ENCODE assay signal across 16 cellular contexts in genomic region chr3:173876476-173876875, GRCh38.
DNase-seq lines count a peak whose midpoint lies in the region; ATAC-seq and TF ChIP-seq lines count a peak whose summit lies in the region.
"Had no signal": no experiment of that assay in that cellular context is flagged by ENCODE, and none has a peak within 500 bp of the region (broad histone marks: within the 10 kb centered on the region; RNA-seq: fewer than 3 reads in every experiment).

No MANE protein-coding gene starts in this region.

- ATAC-seq in upper lobe of left lung (ENCODE audit: low FRiP score in 2 of 2) (no peak), natural killer cell (no peak)
- no peak for ATAC-seq in activated CD8-positive, alpha-beta T cell treated with anti-CD3 and anti-CD28 coated beads, Interleukin-2, amount 10 ng/mL, durations not matched to agents 7 days and 5 days
- ATAC-seq: T-cell had no signal

- CTCF ChIA-PET in activated CD8-positive, alpha-beta T cell treated with anti-CD3 and anti-CD28 coated beads, Interleukin-2, amount 10 ng/mL, durations not matched to agents 7 days and 5 days (lab: Charles Lee): no interaction called here

- H3K36me3 ChIP-seq in smooth muscle cell (ENCODE audit: low read depth) (no peaks in the 10 kb centered on the region), upper lobe of left lung (no peaks in the 10 kb centered on the region)
- H3K36me3 ChIP-seq: Peyer's patch had no signal

- H3K27ac ChIP-seq in smooth muscle cell (ENCODE audit: low read depth): no peak overlapping the region
- no peak overlapping the region for H3K27ac ChIP-seq in upper lobe of left lung
- H3K27ac ChIP-seq: coronary artery, Peyer's patch had no signal

- POLR2A ChIA-PET in activated CD8-positive, alpha-beta T cell treated with anti-CD3 and anti-CD28 coated beads, Interleukin-2, amount 10 ng/mL, durations not matched to agents 7 days and 5 days (lab: Charles Lee): no interaction called here

- DNase-seq in DMS 273 (lab: John Stamatoyannopoulos, UW; ENCODE audit: unreplicated experiment): peak; percentile 6
- DNase-seq in DMS 273 treated with DMSO at 0.1 percent for 48 hours (lab: John Stamatoyannopoulos, UW): no peak
- DNase-seq in OCI-M1 (lab: John Stamatoyannopoulos, UW): peak; percentile 2
- DNase-seq in fibroblast of mammary gland (ENCODE audit: low read depth): peak; percentile 12
- DNase-seq in smooth muscle cell (lab: John Stamatoyannopoulos, UW; ENCODE audit: unreplicated experiment): no peak
- no peak for DNase-seq in upper lobe of left lung
- no peak for DNase-seq in natural killer cell
- DNase-seq in activated CD8-positive, alpha-beta T cell treated with anti-CD3 and anti-CD28 coated beads, Interleukin-2, amount 10 ng/mL, durations not matched to agents 7 days and 5 days: no peak
- DNase-seq: 8988T; activated naive CD8-positive, alpha-beta T cell treated with anti-CD3 and anti-CD28 coated beads, Interleukin-2, amount 10 ng/mL, durations not matched to agents 7 days and 5 days; NCI-H1048; NCI-H345; Peyer's patch; posterior cingulate gyrus; T-cell had no signal

- H3K9me3 Mint-ChIP-seq in natural killer cell: peaks cover 3 to 6% of the 10 kb centered on the region in 2 donors
- H3K9me3 Mint-ChIP-seq in activated CD8-positive, alpha-beta T cell treated with anti-CD3 and anti-CD28 coated beads, Interleukin-2, amount 10 ng/mL, durations not matched to agents 7 days and 5 days (ENCODE audit: insufficient read depth): no peaks in the 10 kb centered on the region
- H3K9me3 Mint-ChIP-seq: activated naive CD8-positive, alpha-beta T cell treated with anti-CD3 and anti-CD28 coated beads, Interleukin-2, amount 10 ng/mL, durations not matched to agents 7 days and 5 days had no signal

- H3F3A ChIP-seq in smooth muscle cell (ENCODE audit: low read depth): no peaks in the 10 kb centered on the region

- no peak overlapping the region for H3K27ac Mint-ChIP-seq in natural killer cell
- H3K27ac Mint-ChIP-seq in activated CD8-positive, alpha-beta T cell treated with anti-CD3 and anti-CD28 coated beads, Interleukin-2, amount 10 ng/mL, durations not matched to agents 7 days and 5 days: no peak overlapping the region
- H3K27ac Mint-ChIP-seq: activated naive CD8-positive, alpha-beta T cell treated with anti-CD3 and anti-CD28 coated beads, Interleukin-2, amount 10 ng/mL, durations not matched to agents 7 days and 5 days; T-cell had no signal

- TF ChIP-seq POLR2A in upper lobe of left lung (IDR thresholded peaks at IDR 0.05): no peak

- H2AFZ ChIP-seq in smooth muscle cell (ENCODE audit: low read depth): no peak overlapping the region

- no peak overlapping the region for H3K4me2 ChIP-seq in smooth muscle cell

- no peaks in the 10 kb centered on the region for H3K27me3 Mint-ChIP-seq in natural killer cell (ENCODE audit: low read depth in 2 of 2)
- H3K27me3 Mint-ChIP-seq in activated CD8-positive, alpha-beta T cell treated with anti-CD3 and anti-CD28 coated beads, Interleukin-2, amount 10 ng/mL, durations not matched to agents 7 days and 5 days (ENCODE audit: low read depth): no peaks in the 10 kb centered on the region
- H3K27me3 Mint-ChIP-seq: activated naive CD8-positive, alpha-beta T cell treated with anti-CD3 and anti-CD28 coated beads, Interleukin-2, amount 10 ng/mL, durations not matched to agents 7 days and 5 days; T-cell had no signal

- H3K4me3 Mint-ChIP-seq in natural killer cell: no peak overlapping the region
- H3K4me3 Mint-ChIP-seq in activated CD8-positive, alpha-beta T cell treated with anti-CD3 and anti-CD28 coated beads, Interleukin-2, amount 10 ng/mL, durations not matched to agents 7 days and 5 days: no peak overlapping the region
- H3K4me3 Mint-ChIP-seq: activated naive CD8-positive, alpha-beta T cell treated with anti-CD3 and anti-CD28 coated beads, Interleukin-2, amount 10 ng/mL, durations not matched to agents 7 days and 5 days; T-cell had no signal

- H3K9me3 ChIP-seq in smooth muscle cell (replicated peaks; ENCODE audit: low read depth): no peaks in the 10 kb centered on the region
- no peaks in the 10 kb centered on the region for H3K9me3 ChIP-seq in upper lobe of left lung
- H3K9me3 ChIP-seq: Peyer's patch had no signal

- no peak overlapping the region for H3K9ac ChIP-seq in smooth muscle cell (ENCODE audit: low read depth)

- no peaks in the 10 kb centered on the region for H3K4me1 Mint-ChIP-seq in natural killer cell
- no peaks in the 10 kb centered on the region for H3K4me1 Mint-ChIP-seq in activated CD8-positive, alpha-beta T cell treated with anti-CD3 and anti-CD28 coated beads, Interleukin-2, amount 10 ng/mL, durations not matched to agents 7 days and 5 days (ENCODE audit: low read depth)
- H3K4me1 Mint-ChIP-seq: activated naive CD8-positive, alpha-beta T cell treated with anti-CD3 and anti-CD28 coated beads, Interleukin-2, amount 10 ng/mL, durations not matched to agents 7 days and 5 days; T-cell had no signal

- TF ChIP-seq EP300 in upper lobe of left lung (IDR thresholded peaks at IDR 0.05): no peak

- intact Hi-C loops in natural killer cell (cut with micrococcal nuclease): no loop called here

- H3K27me3 ChIP-seq in smooth muscle cell (ENCODE audit: low read depth) (no peaks in the 10 kb centered on the region), upper lobe of left lung (no peaks in the 10 kb centered on the region)
- H3K27me3 ChIP-seq: Peyer's patch had no signal

- no peaks in the 10 kb centered on the region for H3K36me3 Mint-ChIP-seq in natural killer cell
- no peaks in the 10 kb centered on the region for H3K36me3 Mint-ChIP-seq in activated CD8-positive, alpha-beta T cell treated with anti-CD3 and anti-CD28 coated beads, Interleukin-2, amount 10 ng/mL, durations not matched to agents 7 days and 5 days (ENCODE audit: low read depth)
- H3K36me3 Mint-ChIP-seq: activated naive CD8-positive, alpha-beta T cell treated with anti-CD3 and anti-CD28 coated beads, Interleukin-2, amount 10 ng/mL, durations not matched to agents 7 days and 5 days; T-cell had no signal

- H3K79me2 ChIP-seq in smooth muscle cell (ENCODE audit: low read depth): no peaks in the 10 kb centered on the region

- TF ChIP-seq CTCF in fibroblast of mammary gland (conservative IDR thresholded peaks at IDR 0.05; ENCODE audit: control insufficient read depth, insufficient read depth, low read depth, low read length) (peak; percentile 39), smooth muscle cell (IDR thresholded peaks at IDR 0.05; ENCODE audit: borderline replicate concordance, insufficient read depth, poor library complexity, severe bottlenecking) (peak; percentile 41), upper lobe of left lung (IDR thresholded peaks at IDR 0.05) (no peak), natural killer cell (IDR thresholded peaks at IDR 0.05) (no peak)

- H3K4me1 ChIP-seq in smooth muscle cell (ENCODE audit: low read depth): no peaks in the 10 kb centered on the region
- H3K4me1 ChIP-seq in upper lobe of left lung: no peaks in the 10 kb centered on the region
- H3K4me1 ChIP-seq: Peyer's patch had no signal

- H3K4me3 ChIP-seq in fibroblast of mammary gland (ENCODE audit: control insufficient read depth, low read depth, low read length) (no peak overlapping the region), smooth muscle cell (no peak overlapping the region), upper lobe of left lung (no peak overlapping the region)
- H3K4me3 ChIP-seq: coronary artery, Peyer's patch had no signal

- no peaks in the 10 kb centered on the region for H4K20me1 ChIP-seq in smooth muscle cell (ENCODE audit: low read depth)

Comparison
In these comparisons a context has a peak if more than half of its experiments do, and no peak if none do; other contexts are left out.
1. DNase-seq: peak in DMS 273 (single experiment), OCI-M1 (single experiment) and fibroblast of mammary gland (single experiment); none in DMS 273 treated with DMSO at 0.1 percent for 48 hours (single experiment), smooth muscle cell (single experiment), upper lobe of left lung (0 of 2), natural killer cell (single experiment) and activated CD8-positive, alpha-beta T cell treated with anti-CD3 and anti-CD28 coated beads, Interleukin-2, amount 10 ng/mL, durations not matched to agents 7 days and 5 days (single experiment).
2. CTCF ChIP-seq: peak in fibroblast of mammary gland (single experiment) and smooth muscle cell (single experiment); none in upper lobe of left lung (0 of 6) and natural killer cell (single experiment).